In the genomic region with DNA sequence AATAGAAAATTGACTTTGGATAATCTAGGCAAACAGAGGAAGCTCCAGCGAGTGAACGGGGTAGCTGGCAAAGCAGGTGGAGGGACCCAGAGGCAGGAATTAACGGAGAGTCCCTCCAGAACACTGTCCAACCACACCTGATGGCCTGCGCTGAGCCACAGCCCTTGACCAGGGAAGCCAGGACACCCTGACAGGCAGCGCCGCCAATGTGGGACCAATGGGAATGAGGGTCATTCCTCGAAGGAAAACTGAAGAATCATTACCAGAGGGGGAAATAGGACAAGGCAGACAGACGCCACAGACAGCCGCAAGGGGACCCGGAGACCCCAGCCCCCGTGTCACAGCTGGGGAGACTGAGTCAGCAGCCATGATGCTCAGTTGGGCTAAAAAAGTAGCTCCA, we compare ENCODE assay signal across 13 cellular contexts. TPM values are rescaled to one million over a fixed set of nuclear protein-coding genes. Genes with fewer than 3 reads are reported as not detected.
DNase-seq lines count a peak whose midpoint lies in the region; ATAC-seq and TF ChIP-seq lines count a peak whose summit lies in the region.
"Had no signal": no experiment of that assay in that cellular context is flagged by ENCODE, and none has a peak within 500 bp of the region (broad histone marks: within the 10 kb centered on the region; RNA-seq: fewer than 3 reads in every experiment).

No MANE protein-coding gene starts in this region.

- no peak overlapping the region for H3K9ac ChIP-seq in neuronal stem cell (ENCODE audit: low read depth, low read length, poor library complexity)
- H3K9ac ChIP-seq: BLaER1 treated with 17β-estradiol and CSF1 and Interleukin-3, amounts not matched to agents 10 nM and 100 nM had no signal

- no peak overlapping the region for H3K14ac ChIP-seq in neuronal stem cell (ENCODE audit: low read length)

- no CpG with 5 or more reads among the region's 11 CpGs for WGBS in neuronal stem cell (ENCODE audit: extremely low coverage in 2 of 2, insufficient read length in 2 of 2, insufficient replicate concordance in 1 of 2), 2 donors
- WGBS in transverse colon (ENCODE audit: low coverage in 1 of 2), 2 donors: 93% methylated on average over 11 of the region's 11 CpGs; no CpG with 5 or more reads in 1 of the 2 donors

- H3K9me3 ChIP-seq in right atrium auricular region: peaks cover 0 to under 1% of the 10 kb centered on the region in 2 donors
- H3K9me3 ChIP-seq in neuronal stem cell (replicated peaks in 1 of 2; ENCODE audit: control insufficient read depth in 2 of 2, insufficient read depth in 1 of 2, low read depth in 1 of 2, low read length in 2 of 2): peaks cover 6 to 8% of the 10 kb centered on the region in 2 donors
- peaks cover 0 to 4% of the 10 kb centered on the region in 2 donors for H3K9me3 ChIP-seq in transverse colon

- peaks cover 29% of the 10 kb centered on the region for H3K4me1 Mint-ChIP-seq in dendritic cell treated with granulocyte-macrophage colony-stimulating factor and Interleukin-4, amounts not matched to agents 40 ng/mL and 50 ng/mL, for 4 days (ENCODE audit: low read depth)

- H3K23ac ChIP-seq in neuronal stem cell (ENCODE audit: low read depth, low read length, poor library complexity): no peak overlapping the region

- H3K27me3 Mint-ChIP-seq in dendritic cell treated with granulocyte-macrophage colony-stimulating factor and Interleukin-4, amounts not matched to agents 40 ng/mL and 50 ng/mL, for 4 days: no peaks in the 10 kb centered on the region
- H3K27me3 Mint-ChIP-seq: CD4-positive, CD25-positive, alpha-beta regulatory T cell had no signal

- TF ChIP-seq EP300 in transverse colon (IDR thresholded peaks at IDR 0.05; ENCODE audit: low read depth): no peak

- peak; percentile 34 for DNase-seq in right atrium auricular region (ENCODE audit: low spot score)
- DNase-seq in Right ventricle myocardium inferior (ENCODE audit: missing footprints): no peak
- DNase-seq in neuronal stem cell (ENCODE audit: low spot score): no peak
- no peak for DNase-seq in transverse colon
- DNase-seq in activated CD4-positive, alpha-beta T cell treated with anti-CD3 and anti-CD28 coated beads, Interleukin-2, amount 50 U/mL, for 1 hour: no peak
- DNase-seq in HUDEP-2 (lab: John Stamatoyannopoulos, UW; ENCODE audit: unreplicated experiment in 76 of 76): no peak
- DNase-seq: ACHN; CD4-positive, CD25-positive, alpha-beta regulatory T cell; DMS53 had no signal

- no peak overlapping the region for H3K4me2 ChIP-seq in neuronal stem cell (ENCODE audit: insufficient read depth, low read length, poor library complexity, severe bottlenecking)
- H3K4me2 ChIP-seq: GM23338 had no signal

- no peak overlapping the region for H3K27ac ChIP-seq in right atrium auricular region
- no peak overlapping the region for H3K27ac ChIP-seq in neuronal stem cell (replicated peaks; ENCODE audit: low read length)
- peak overlapping the region in 3 of 4 donors; percentile 5 to 52 (median 51) for H3K27ac ChIP-seq in transverse colon
- H3K27ac ChIP-seq: BLaER1 treated with 17β-estradiol and CSF1 and Interleukin-3, amounts not matched to agents 10 nM and 100 nM had no signal

- TF ChIP-seq CTCF in right atrium auricular region (IDR thresholded peaks at IDR 0.05) (no peak), transverse colon (IDR thresholded peaks at IDR 0.05) (no peak)

- intact Hi-C loops in Right ventricle myocardium inferior (cut with DNase I): no loop called here
- intact Hi-C loops in dendritic cell treated with granulocyte-macrophage colony-stimulating factor and Interleukin-4, amounts not matched to agents 40 ng/mL and 50 ng/mL, for 4 days (cut with micrococcal nuclease): no loop called here
- intact Hi-C loops in transverse colon (cut with DNase I; ENCODE audit: low total_unique reads): loop anchor here (5.0 kb wide), 1 partner anchor 33 kb away; no protein-coding TSS in a partner anchor

- H3K18ac ChIP-seq in neuronal stem cell (ENCODE audit: low read length): no peak overlapping the region

- no peak for ATAC-seq in Right ventricle myocardium inferior
- ATAC-seq in HG03520 (IDR thresholded peaks at IDR 0.05; ENCODE audit: unreplicated experiment): no peak

- no peaks in the 10 kb centered on the region for H3K36me3 ChIP-seq in right atrium auricular region
- H3K36me3 ChIP-seq in neuronal stem cell (replicated peaks in 1 of 2; ENCODE audit: control insufficient read depth in 2 of 2, insufficient read depth in 2 of 2, low read length in 2 of 2): no peaks in the 10 kb centered on the region
- H3K36me3 ChIP-seq in transverse colon: no peaks in the 10 kb centered on the region

- H3K27me3 ChIP-seq in right atrium auricular region (no peaks in the 10 kb centered on the region), neuronal stem cell (ENCODE audit: control insufficient read depth in 3 of 3, insufficient read depth in 3 of 3, low read depth in 1 of 3, low read length in 3 of 3) (no peaks in the 10 kb centered on the region), transverse colon (no peaks in the 10 kb centered on the region)
- H3K27me3 ChIP-seq: BLaER1 treated with 17β-estradiol and CSF1 and Interleukin-3, amounts not matched to agents 10 nM and 100 nM had no signal

- H2AK5ac ChIP-seq in neuronal stem cell (ENCODE audit: low read depth, low read length): peak overlapping the region; percentile 16

- H3K9me3 Mint-ChIP-seq in dendritic cell treated with granulocyte-macrophage colony-stimulating factor and Interleukin-4, amounts not matched to agents 40 ng/mL and 50 ng/mL, for 4 days: peaks cover 8% of the 10 kb centered on the region

- H4K91ac ChIP-seq in neuronal stem cell (ENCODE audit: low read depth, low read length, poor library complexity): no peak overlapping the region

- no peak overlapping the region for H2BK120ac ChIP-seq in neuronal stem cell (ENCODE audit: low read depth, low read length)

- peak overlapping the region; percentile 67 for H3K27ac Mint-ChIP-seq in dendritic cell treated with granulocyte-macrophage colony-stimulating factor and Interleukin-4, amounts not matched to agents 40 ng/mL and 50 ng/mL, for 4 days

- no peak overlapping the region for H2AFZ ChIP-seq in neuronal stem cell (ENCODE audit: low read length)
- H2AFZ ChIP-seq: GM23338 had no signal

- no peak overlapping the region for H2BK5ac ChIP-seq in neuronal stem cell (ENCODE audit: low read length)

- no peak overlapping the region for H3K4ac ChIP-seq in neuronal stem cell (ENCODE audit: low read length)

- peaks cover 8% of the 10 kb centered on the region for H3K79me1 ChIP-seq in neuronal stem cell (ENCODE audit: low read depth, low read length)

- H3K4me1 ChIP-seq in right atrium auricular region (peaks cover 0 to 20% of the 10 kb centered on the region in 2 donors), neuronal stem cell (ENCODE audit: control insufficient read depth in 2 of 2, insufficient read depth in 1 of 2, low read depth in 1 of 2, low read length in 2 of 2) (peaks cover 0 to 3% of the 10 kb centered on the region in 2 donors), transverse colon (peaks cover 4 to 24% (median 7%) of the 10 kb centered on the region in 4 donors)

- H3K4me3 ChIP-seq in right atrium auricular region (no peak overlapping the region), neuronal stem cell (ENCODE audit: low read length in 2 of 2) (no peak overlapping the region), transverse colon (no peak overlapping the region)
- H3K4me3 ChIP-seq: BLaER1 treated with 17β-estradiol and CSF1 and Interleukin-3, amounts not matched to agents 10 nM and 100 nM; GM23338 had no signal

- H3K4me3 Mint-ChIP-seq in dendritic cell treated with granulocyte-macrophage colony-stimulating factor and Interleukin-4, amounts not matched to agents 40 ng/mL and 50 ng/mL, for 4 days: no peak overlapping the region
- H3K4me3 Mint-ChIP-seq: GM23338 had no signal

- in situ Hi-C loops in transverse colon (cut with MboI; ENCODE audit: low pct_ligation_motif_present in 1 of 4, low pct_unique_long_range_greater_than_20kb in 1 of 4, low sequenced_read_pairs in 3 of 4): no loop called here

- no peak overlapping the region for H4K8ac ChIP-seq in neuronal stem cell (ENCODE audit: low read depth, low read length)

- H2BK15ac ChIP-seq in neuronal stem cell (ENCODE audit: low read length): no peak overlapping the region

- no peak overlapping the region for H2BK12ac ChIP-seq in neuronal stem cell (ENCODE audit: low read length)

- TF ChIP-seq POLR2A in transverse colon (IDR thresholded peaks at IDR 0.05): no peak

- peaks cover 19% of the 10 kb centered on the region for H3K36me3 Mint-ChIP-seq in dendritic cell treated with granulocyte-macrophage colony-stimulating factor and Interleukin-4, amounts not matched to agents 40 ng/mL and 50 ng/mL, for 4 days (ENCODE audit: low read depth)

RNA-seq across cellular contexts. Expression of gene HDAC4, which starts 40.8 kb away (rescaled TPM):
- total RNA-seq in right atrium auricular region: 10 to 100 TPM in 1 of 2 donors, 1 to 10 TPM in 1; 8.1 to 20.1 TPM
- total RNA-seq in Right ventricle myocardium inferior: 30.7 TPM
- 15.9 TPM for polyA plus RNA-seq in neuronal stem cell (2013, experiment 1 of 2)
- polyA plus RNA-seq in neuronal stem cell (2013, experiment 2 of 2): 18.7 TPM
- 100 to 1,000 TPM in 2 of 4 donors, 10 to 100 TPM in 2; 33.9 to 192 (median 112) TPM for total RNA-seq in transverse colon

Comparison
In these comparisons a context has a peak if more than half of its experiments do, and no peak if none do; other contexts are left out.
1. H3K27ac ChIP-seq: peak in transverse colon (3 of 4); none in right atrium auricular region (0 of 2) and neuronal stem cell (single experiment).